ENCODE assay signal across 15 cellular contexts in the genomic region with DNA sequence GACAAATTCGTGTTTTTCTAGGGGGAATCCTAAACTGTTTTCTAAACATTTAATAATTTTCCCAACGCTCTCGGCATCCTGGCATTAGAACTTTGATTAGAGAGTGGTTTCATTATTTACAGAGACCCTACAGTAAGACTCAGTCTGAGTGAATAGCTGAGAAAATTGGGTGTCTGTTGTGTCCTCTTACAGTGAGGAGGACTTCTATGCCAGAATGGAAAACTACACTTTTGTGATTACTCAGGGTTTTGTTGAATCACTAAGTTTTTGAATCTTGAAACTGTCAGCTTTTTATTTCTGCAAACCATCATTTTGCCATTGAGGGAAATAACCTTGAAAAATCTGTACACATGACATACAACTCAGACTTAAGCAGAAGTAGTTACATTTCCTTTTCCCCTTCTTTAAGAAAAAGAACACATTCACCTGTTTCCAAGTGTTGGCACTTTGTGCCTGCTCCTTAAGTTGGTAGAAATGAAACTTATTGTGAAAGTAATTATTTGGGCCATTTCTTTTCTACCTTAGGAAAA.
A peak's percentile ranks its signal among the peaks of the same experiment; 100 is the strongest.
DNase-seq lines count a peak whose midpoint lies in the region; ATAC-seq and TF ChIP-seq lines count a peak whose summit lies in the region.
"Had no signal": no experiment of that assay in that cellular context is flagged by ENCODE, and none has a peak within 500 bp of the region (broad histone marks: within the 10 kb centered on the region; RNA-seq: fewer than 3 reads in every experiment).

No MANE protein-coding gene starts in this region.

- no peaks in the 10 kb centered on the region for H3K27me3 Mint-ChIP-seq in activated naive CD4-positive, alpha-beta T cell treated with anti-CD3 and anti-CD28 coated beads, Interleukin-2, amount 50 U/mL, for 24 hours
- H3K27me3 Mint-ChIP-seq in activated naive CD4-positive, alpha-beta T cell treated with anti-CD3 and anti-CD28 coated beads for 36 hours (ENCODE audit: low read depth), result no peaks in the 10 kb centered on the region
- no peaks in the 10 kb centered on the region for H3K27me3 Mint-ChIP-seq in dendritic cell treated with granulocyte-macrophage colony-stimulating factor and Interleukin-4, amounts not matched to agents 40 ng/mL and 50 ng/mL, for 4 days
- H3K27me3 Mint-ChIP-seq: B cell; CD4-positive, alpha-beta T cell had no signal

- ATAC-seq in HG02885 (IDR thresholded peaks at IDR 0.05; ENCODE audit: poor library complexity, unreplicated experiment), result no peak

- CTCF ChIA-PET in activated naive CD4-positive, alpha-beta T cell treated with anti-CD3 and anti-CD28 coated beads for 36 hours (lab: Charles Lee), result no interaction called here

- intact Hi-C loops in activated naive CD4-positive, alpha-beta T cell treated with anti-CD3 and anti-CD28 coated beads for 36 hours (cut with micrococcal nuclease), result loop anchor here (1.0 to 2.0 kb wide), 3 partner anchors 64 to 118 kb away; a partner anchor contains a TSS
- intact Hi-C loops in dendritic cell treated with granulocyte-macrophage colony-stimulating factor and Interleukin-4, amounts not matched to agents 40 ng/mL and 50 ng/mL, for 4 days (cut with micrococcal nuclease), result no loop called here

- no peak overlapping the region for H3K27ac ChIP-seq in parathyroid adenoma
- H3K27ac ChIP-seq: HL-60 had no signal

- H3K27ac Mint-ChIP-seq in activated naive CD4-positive, alpha-beta T cell treated with anti-CD3 and anti-CD28 coated beads, Interleukin-2, amount 50 U/mL, for 24 hours, result peak overlapping the region; percentile 7
- H3K27ac Mint-ChIP-seq in activated naive CD4-positive, alpha-beta T cell treated with anti-CD3 and anti-CD28 coated beads for 36 hours, result no peak overlapping the region
- peak overlapping the region; percentile 0 for H3K27ac Mint-ChIP-seq in dendritic cell treated with granulocyte-macrophage colony-stimulating factor and Interleukin-4, amounts not matched to agents 40 ng/mL and 50 ng/mL, for 4 days
- H3K27ac Mint-ChIP-seq: B cell; CD4-positive, alpha-beta T cell; HFFc6 had no signal

- H3K4me1 Mint-ChIP-seq in activated naive CD4-positive, alpha-beta T cell treated with anti-CD3 and anti-CD28 coated beads, Interleukin-2, amount 50 U/mL, for 24 hours, result peaks cover 16% of the 10 kb centered on the region
- H3K4me1 Mint-ChIP-seq in activated naive CD4-positive, alpha-beta T cell treated with anti-CD3 and anti-CD28 coated beads for 36 hours (ENCODE audit: low read depth), result peaks cover 19% of the 10 kb centered on the region
- peaks cover 11% of the 10 kb centered on the region for H3K4me1 Mint-ChIP-seq in dendritic cell treated with granulocyte-macrophage colony-stimulating factor and Interleukin-4, amounts not matched to agents 40 ng/mL and 50 ng/mL, for 4 days (ENCODE audit: low read depth)

- H3K9ac ChIP-seq in parathyroid adenoma, result no peak overlapping the region

- no peak overlapping the region for H3K4me3 ChIP-seq in parathyroid adenoma (ENCODE audit: low read depth, low read length)

- no peaks in the 10 kb centered on the region for H3K4me1 ChIP-seq in parathyroid adenoma

- no peaks in the 10 kb centered on the region for H3K79me2 ChIP-seq in parathyroid adenoma

- H3K36me3 Mint-ChIP-seq in activated naive CD4-positive, alpha-beta T cell treated with anti-CD3 and anti-CD28 coated beads, Interleukin-2, amount 50 U/mL, for 24 hours, result no peaks in the 10 kb centered on the region
- H3K36me3 Mint-ChIP-seq in activated naive CD4-positive, alpha-beta T cell treated with anti-CD3 and anti-CD28 coated beads for 36 hours (ENCODE audit: low read depth), result no peaks in the 10 kb centered on the region
- H3K36me3 Mint-ChIP-seq in dendritic cell treated with granulocyte-macrophage colony-stimulating factor and Interleukin-4, amounts not matched to agents 40 ng/mL and 50 ng/mL, for 4 days (ENCODE audit: low read depth), result no peaks in the 10 kb centered on the region

- no peak overlapping the region for H3K4me3 Mint-ChIP-seq in activated naive CD4-positive, alpha-beta T cell treated with anti-CD3 and anti-CD28 coated beads, Interleukin-2, amount 50 U/mL, for 24 hours
- no peak overlapping the region for H3K4me3 Mint-ChIP-seq in activated naive CD4-positive, alpha-beta T cell treated with anti-CD3 and anti-CD28 coated beads for 36 hours
- H3K4me3 Mint-ChIP-seq in dendritic cell treated with granulocyte-macrophage colony-stimulating factor and Interleukin-4, amounts not matched to agents 40 ng/mL and 50 ng/mL, for 4 days, result no peak overlapping the region
- H3K4me3 Mint-ChIP-seq: B cell; CD4-positive, alpha-beta T cell; HFFc6 had no signal

- TF ChIP-seq CTCF in parathyroid adenoma (IDR thresholded peaks at IDR 0.05), result no peak

- no peaks in the 10 kb centered on the region for H3K9me3 Mint-ChIP-seq in activated naive CD4-positive, alpha-beta T cell treated with anti-CD3 and anti-CD28 coated beads, Interleukin-2, amount 50 U/mL, for 24 hours
- H3K9me3 Mint-ChIP-seq in activated naive CD4-positive, alpha-beta T cell treated with anti-CD3 and anti-CD28 coated beads for 36 hours, result no peaks in the 10 kb centered on the region
- no peaks in the 10 kb centered on the region for H3K9me3 Mint-ChIP-seq in dendritic cell treated with granulocyte-macrophage colony-stimulating factor and Interleukin-4, amounts not matched to agents 40 ng/mL and 50 ng/mL, for 4 days
- H3K9me3 Mint-ChIP-seq: CD4-positive, alpha-beta T cell had no signal

- no peak for DNase-seq in activated naive CD4-positive, alpha-beta T cell treated with anti-CD3 and anti-CD28 coated beads for 36 hours
- DNase-seq in RPMI8226, result peak; percentile 13
- no peak for DNase-seq in activated CD4-positive, CD25-positive, alpha-beta regulatory T cell treated with anti-CD3 and anti-CD28 coated beads, Interleukin-2, amount 50 U/mL, for 72 hours
- DNase-seq: C1 segment of cervical spinal cord; Calu3; CD4-positive, alpha-beta T cell; DMS 273 treated with DMSO at 0.1 percent for 48 hours; HCEC 1CT; HFFc6 had no signal

- H3K36me3 ChIP-seq in parathyroid adenoma (ENCODE audit: control insufficient read depth, insufficient read depth, low read length), result no peaks in the 10 kb centered on the region

- peak overlapping the region; percentile 49 for H3K4me2 ChIP-seq in parathyroid adenoma (ENCODE audit: low read length)

- H3K27me3 ChIP-seq in parathyroid adenoma (ENCODE audit: control insufficient read depth, insufficient read depth, low read length), result no peaks in the 10 kb centered on the region

- H2AFZ ChIP-seq in parathyroid adenoma, result peak overlapping the region; percentile 6

- H3K9me3 ChIP-seq in parathyroid adenoma (ENCODE audit: control insufficient read depth, low read length), result no peaks in the 10 kb centered on the region
